In genomic region chr12:57520008-57520726, GRCh38 we compare ENCODE assay signal across 1 cellular context.
TF ChIP-seq lines count a peak whose summit lies in the region.

Gene DDIT3, minus strand, starts transcription at chr12:57520514. Its CDS starts 3,108 bp downstream, at chr12:57517406.

TF ChIP-seq in HepG2, 621 proteins besides CTCF, POLR2A, EP300 and RAD21 (continued from another document and continues in another):
- no peak for TF ChIP-seq SKIL (CRISPR knock-in tag; IDR thresholded peaks at IDR 0.05; ENCODE audit: borderline replicate concordance)
- peak; percentile 49; the same call in 1 of the 2 replicates for TF ChIP-seq PPARG (CRISPR knock-in tag; conservative IDR thresholded peaks at IDR 0.05)
- no peak for TF ChIP-seq LRRFIP1 (CRISPR knock-in tag; conservative IDR thresholded peaks at IDR 0.05)
- peak; percentile 45; the same call in 1 of the 2 replicates for TF ChIP-seq SNAPC4 (CRISPR knock-in tag; IDR thresholded peaks at IDR 0.05)
- no peak for TF ChIP-seq CEBPB (IDR thresholded peaks at IDR 0.05; ENCODE audit: borderline replicate concordance, low read depth, low read length)
- TF ChIP-seq SMARCC2 (IDR thresholded peaks at IDR 0.05), result no peak
- no peak for TF ChIP-seq ZNF354B (CRISPR knock-in tag; IDR thresholded peaks at IDR 0.05)
- 0 out of 2 replicates have a peak, but pooled peaks have one; percentile 70 for TF ChIP-seq RARG (CRISPR knock-in tag; IDR thresholded peaks at IDR 0.05; ENCODE audit: low read depth)
- TF ChIP-seq AKNA (CRISPR knock-in tag; IDR thresholded peaks at IDR 0.05; ENCODE audit: borderline replicate concordance), result peak; percentile 57; the same call in 1 of the 2 replicates
- no peak for TF ChIP-seq SP140L (CRISPR knock-in tag; IDR thresholded peaks at IDR 0.05; ENCODE audit: borderline replicate concordance)
- peak; percentile 89 for TF ChIP-seq NFYC (CRISPR knock-in tag; IDR thresholded peaks at IDR 0.05)
- peak; percentile 89; the same call in 1 of the 2 replicates for TF ChIP-seq GTF2F1 (IDR thresholded peaks at IDR 0.05; ENCODE audit: low read length)
- peak; percentile 76 for TF ChIP-seq THAP11 (CRISPR knock-in tag; IDR thresholded peaks at IDR 0.05)
- no peak for TF ChIP-seq PREB (CRISPR knock-in tag; IDR thresholded peaks at IDR 0.05)
- TF ChIP-seq BATF2 (CRISPR knock-in tag; IDR thresholded peaks at IDR 0.05), result no peak
- TF ChIP-seq ZC3H13 (CRISPR knock-in tag; IDR thresholded peaks at IDR 0.05), result 0 out of 2 replicates have a peak, but pooled peaks have one; percentile 52
- no peak for TF ChIP-seq BRF2 (CRISPR knock-in tag; IDR thresholded peaks at IDR 0.05)
- TF ChIP-seq ZNF616 (CRISPR knock-in tag; IDR thresholded peaks at IDR 0.05; ENCODE audit: low read depth), result no peak; the same call in 1 of the 2 replicates
- no peak for TF ChIP-seq ZNF841 (CRISPR knock-in tag; IDR thresholded peaks at IDR 0.05; ENCODE audit: borderline replicate concordance)
- no peak for TF ChIP-seq MBD4 (IDR thresholded peaks at IDR 0.05; ENCODE audit: borderline replicate concordance, low read length)
- peak; percentile 77; the same call in 1 of the 2 replicates for TF ChIP-seq JUND (CRISPR knock-in tag; IDR thresholded peaks at IDR 0.05)
- peak; percentile 43; the same call in 1 of the 2 replicates for TF ChIP-seq ZNF235 (CRISPR knock-in tag; IDR thresholded peaks at IDR 0.05; ENCODE audit: borderline replicate concordance)
- TF ChIP-seq ISL2 (CRISPR knock-in tag; IDR thresholded peaks at IDR 0.05), result peak; percentile 41; the same call in 1 of the 2 replicates
- TF ChIP-seq RFX1 (IDR thresholded peaks at IDR 0.05), result no peak
- no peak for TF ChIP-seq ZNF800 (CRISPR knock-in tag; IDR thresholded peaks at IDR 0.05)
- no peak; the same call in 1 of the 2 replicates for TF ChIP-seq HMG20A (CRISPR knock-in tag; IDR thresholded peaks at IDR 0.05; ENCODE audit: borderline replicate concordance)
- TF ChIP-seq TSC22D2 (CRISPR knock-in tag; IDR thresholded peaks at IDR 0.05; ENCODE audit: borderline replicate concordance), result peak; percentile 59; the same call in 1 of the 2 replicates
- peak; percentile 43; the same call in 1 of the 2 replicates for TF ChIP-seq ZSCAN31 (CRISPR knock-in tag; IDR thresholded peaks at IDR 0.05; ENCODE audit: low read depth)
- no peak for TF ChIP-seq KMT2A (CRISPR knock-in tag; IDR thresholded peaks at IDR 0.05)
- TF ChIP-seq ZNF569 (CRISPR knock-in tag; IDR thresholded peaks at IDR 0.05; ENCODE audit: borderline replicate concordance), result no peak
- no peak for TF ChIP-seq ZNF644 (CRISPR knock-in tag; IDR thresholded peaks at IDR 0.05; ENCODE audit: low read depth)
- TF ChIP-seq DNMT1 (CRISPR knock-in tag; IDR thresholded peaks at IDR 0.05), result no peak
- peak; percentile 65; the same call in 1 of the 2 replicates for TF ChIP-seq ZNF138 (CRISPR knock-in tag; IDR thresholded peaks at IDR 0.05; ENCODE audit: low read depth)
- TF ChIP-seq ZNF746 (CRISPR knock-in tag; IDR thresholded peaks at IDR 0.05), result peak; percentile 19; the same call in 1 of the 2 replicates
- no peak; the same call in 1 of the 2 replicates for TF ChIP-seq HCFC1 (IDR thresholded peaks at IDR 0.05; ENCODE audit: low read depth, low read length)
- TF ChIP-seq PRPF4 (IDR thresholded peaks at IDR 0.05; ENCODE audit: low read depth, low read length, poor library complexity, severe bottlenecking), result no peak
- TF ChIP-seq ZNF414 (CRISPR knock-in tag; IDR thresholded peaks at IDR 0.05), result peak; percentile 74; the same call in 1 of the 2 replicates
- TF ChIP-seq DPF2 (CRISPR knock-in tag; IDR thresholded peaks at IDR 0.05; ENCODE audit: borderline replicate concordance, low read depth), result no peak
- TF ChIP-seq ARID2 (CRISPR knock-in tag; IDR thresholded peaks at IDR 0.05; ENCODE audit: borderline replicate concordance), result no peak
- no peak for TF ChIP-seq PTBP1 (IDR thresholded peaks at IDR 0.05; ENCODE audit: low read depth, low read length, poor library complexity, severe bottlenecking)
